Comparison of ENCODE assay signal across 28 cellular contexts in the genomic region with DNA sequence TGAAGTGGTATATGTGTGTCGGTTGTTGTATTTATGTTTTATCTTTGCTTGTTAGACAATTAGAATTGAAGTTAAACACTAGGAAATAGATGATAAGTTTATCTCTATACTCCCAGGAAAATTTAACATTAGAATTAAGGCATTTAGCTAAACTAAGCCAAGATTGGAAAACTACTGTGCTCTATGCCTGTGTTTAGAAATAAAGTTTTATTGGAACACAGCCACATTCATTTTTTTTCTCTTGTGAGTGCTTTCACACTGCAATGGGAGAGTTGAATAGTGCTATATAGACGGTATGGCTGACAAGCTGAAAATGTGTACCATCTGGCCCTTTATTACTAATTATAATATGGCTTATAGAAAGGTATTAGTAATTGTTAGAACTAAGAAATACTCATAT.
"Had no signal": no experiment of that assay in that cellular context is flagged by ENCODE, and none has a peak within 500 bp of the region (broad histone marks: within the 10 kb centered on the region; RNA-seq: fewer than 3 reads in every experiment).

No MANE protein-coding gene starts in this region.

- H3K79me2 ChIP-seq: parathyroid adenoma had no signal

- FAIRE-seq: urothelium cell line had no signal

- H3K27me3 Mint-ChIP-seq: natural killer cell treated with Interleukin-12 subunit alpha and Interleukin-12 subunit beta and Interleukin-15 and Interleukin-18, amount 100 ng/mL, for 72 hours; progenitor cell of endocrine pancreas; stimulated activated naive B cell treated with anti-CD40 and anti-IgM and Interleukin-4, amounts not matched to agents 10 μg/mL and 1 μg/mL and 100 μg/mL, for 72 hours; stimulated activated naive CD8-positive, alpha-beta T cell treated with anti-CD3 and anti-CD28 coated beads, Interleukin-15, Interleukin-2, amounts not matched to agents 100 ng/mL and 50 ng/mL, for 24 hours had no signal

- DNase-seq: occipital lobe; ovary; posterior cingulate gyrus; psoas muscle; right cardiac atrium; right lobe of liver; sigmoid colon; small intestine; stimulated activated CD4-positive, alpha-beta T cell treated with anti-CD3 and anti-CD28 coated beads, Interleukin-15, amount 100 ng/mL, for 24 hours; stimulated activated CD4-positive, alpha-beta T cell treated with anti-CD3 and anti-CD28 coated beads, Interleukin-2, amount 100 ng/mL, for 24 hours; stimulated activated CD4-positive, alpha-beta T cell treated with anti-CD3 and anti-CD28 coated beads, Interleukin-2, amount 100 ng/mL, for 48 hours; stimulated activated CD4-positive, alpha-beta T cell treated with anti-CD3 and anti-CD28 coated beads, Interleukin-4, amount 100 ng/mL, for 24 hours; stimulated activated naive B cell treated with anti-CD40 and anti-IgM and Interleukin-4, amounts not matched to agents 10 μg/mL and 1 μg/mL and 100 μg/mL, for 72 hours; stimulated activated naive CD4-positive, alpha-beta T cell treated with Interleukin-2 at 50 U/mL for 16 hours; stomach; thyroid gland; trophoblast cell; upper lobe of left lung had no signal

- H3K36me3 Mint-ChIP-seq: natural killer cell treated with Interleukin-12 subunit alpha and Interleukin-12 subunit beta and Interleukin-15 and Interleukin-18, amount 100 ng/mL, for 72 hours; stimulated activated effector memory CD8-positive, alpha-beta T cell treated with anti-CD3 and anti-CD28 coated beads, Interleukin-12 subunit alpha, Interleukin-12 subunit beta, amount 100 ng/mL, for 72 hours had no signal

- H3K9ac ChIP-seq: neural progenitor cell, parathyroid adenoma had no signal

- H3K27ac Mint-ChIP-seq: natural killer cell treated with Interleukin-12 subunit alpha and Interleukin-12 subunit beta and Interleukin-15 and Interleukin-18, amount 100 ng/mL, for 72 hours; neural progenitor cell; progenitor cell of endocrine pancreas; stimulated activated effector memory CD8-positive, alpha-beta T cell treated with anti-CD3 and anti-CD28 coated beads, Interleukin-12 subunit alpha, Interleukin-12 subunit beta, amount 100 ng/mL, for 72 hours; stimulated activated naive B cell treated with anti-CD40 and anti-IgM and Interleukin-4, amounts not matched to agents 10 μg/mL and 1 μg/mL and 100 μg/mL, for 72 hours; stimulated activated naive CD8-positive, alpha-beta T cell treated with anti-CD3 and anti-CD28 coated beads, Interleukin-15, Interleukin-2, amounts not matched to agents 100 ng/mL and 50 ng/mL, for 24 hours had no signal

- H3K9me3 Mint-ChIP-seq: natural killer cell treated with Interleukin-12 subunit alpha and Interleukin-12 subunit beta and Interleukin-15 and Interleukin-18, amount 100 ng/mL, for 72 hours; neural progenitor cell; stimulated activated effector memory CD8-positive, alpha-beta T cell treated with anti-CD3 and anti-CD28 coated beads, Interleukin-12 subunit alpha, Interleukin-12 subunit beta, amount 100 ng/mL, for 72 hours; stimulated activated naive CD8-positive, alpha-beta T cell treated with anti-CD3 and anti-CD28 coated beads, Interleukin-15, Interleukin-2, amounts not matched to agents 100 ng/mL and 50 ng/mL, for 24 hours had no signal

- H3K4me2 ChIP-seq: neural progenitor cell had no signal

- H2AFZ ChIP-seq: neural progenitor cell, parathyroid adenoma had no signal

- H3K4me3 ChIP-seq: neural progenitor cell, ovary, psoas muscle, right lobe of liver, sigmoid colon, stomach, thoracic aorta, thyroid gland, tibial nerve, upper lobe of left lung, vagina had no signal

- ATAC-seq: natural killer cell treated with Interleukin-12 subunit alpha and Interleukin-12 subunit beta and Interleukin-15 and Interleukin-18, amount 100 ng/mL, for 72 hours; psoas muscle; right cardiac atrium; right lobe of liver; stimulated activated effector memory CD8-positive, alpha-beta T cell treated with anti-CD3 and anti-CD28 coated beads, Interleukin-12 subunit alpha, Interleukin-12 subunit beta, amount 100 ng/mL, for 72 hours; stimulated activated naive B cell treated with anti-CD40 and anti-IgM and Interleukin-4, amounts not matched to agents 10 μg/mL and 1 μg/mL and 100 μg/mL, for 72 hours had no signal

- H3K9me3 ChIP-seq: ovary, psoas muscle, right lobe of liver, sigmoid colon, thoracic aorta, thyroid gland, upper lobe of left lung, vagina had no signal

- H3K36me3 ChIP-seq: neural progenitor cell, ovary, right lobe of liver, sigmoid colon, thoracic aorta, thyroid gland, upper lobe of left lung, vagina had no signal

- H3K4me1 ChIP-seq: parathyroid adenoma, right lobe of liver had no signal

- H3K27ac ChIP-seq: neural progenitor cell, ovary, parathyroid adenoma, psoas muscle, right lobe of liver, thoracic aorta, thyroid gland, upper lobe of left lung, vagina had no signal

- H3K27me3 ChIP-seq: neural progenitor cell, ovary, right lobe of liver, sigmoid colon, stomach, thyroid gland, tibial nerve, upper lobe of left lung, vagina had no signal

- H3K4me1 Mint-ChIP-seq: stimulated activated effector memory CD8-positive, alpha-beta T cell treated with anti-CD3 and anti-CD28 coated beads, Interleukin-12 subunit alpha, Interleukin-12 subunit beta, amount 100 ng/mL, for 72 hours; stimulated activated naive B cell treated with anti-CD40 and anti-IgM and Interleukin-4, amounts not matched to agents 10 μg/mL and 1 μg/mL and 100 μg/mL, for 72 hours had no signal

- H3K4me3 Mint-ChIP-seq: natural killer cell treated with Interleukin-12 subunit alpha and Interleukin-12 subunit beta and Interleukin-15 and Interleukin-18, amount 100 ng/mL, for 72 hours; neural progenitor cell; stimulated activated effector memory CD8-positive, alpha-beta T cell treated with anti-CD3 and anti-CD28 coated beads, Interleukin-12 subunit alpha, Interleukin-12 subunit beta, amount 100 ng/mL, for 72 hours; stimulated activated naive B cell treated with anti-CD40 and anti-IgM and Interleukin-4, amounts not matched to agents 10 μg/mL and 1 μg/mL and 100 μg/mL, for 72 hours; stimulated activated naive CD8-positive, alpha-beta T cell treated with anti-CD3 and anti-CD28 coated beads, Interleukin-15, Interleukin-2, amounts not matched to agents 100 ng/mL and 50 ng/mL, for 24 hours had no signal
